Comparison of ENCODE assay signal across 8 cellular contexts in the genomic region with DNA sequence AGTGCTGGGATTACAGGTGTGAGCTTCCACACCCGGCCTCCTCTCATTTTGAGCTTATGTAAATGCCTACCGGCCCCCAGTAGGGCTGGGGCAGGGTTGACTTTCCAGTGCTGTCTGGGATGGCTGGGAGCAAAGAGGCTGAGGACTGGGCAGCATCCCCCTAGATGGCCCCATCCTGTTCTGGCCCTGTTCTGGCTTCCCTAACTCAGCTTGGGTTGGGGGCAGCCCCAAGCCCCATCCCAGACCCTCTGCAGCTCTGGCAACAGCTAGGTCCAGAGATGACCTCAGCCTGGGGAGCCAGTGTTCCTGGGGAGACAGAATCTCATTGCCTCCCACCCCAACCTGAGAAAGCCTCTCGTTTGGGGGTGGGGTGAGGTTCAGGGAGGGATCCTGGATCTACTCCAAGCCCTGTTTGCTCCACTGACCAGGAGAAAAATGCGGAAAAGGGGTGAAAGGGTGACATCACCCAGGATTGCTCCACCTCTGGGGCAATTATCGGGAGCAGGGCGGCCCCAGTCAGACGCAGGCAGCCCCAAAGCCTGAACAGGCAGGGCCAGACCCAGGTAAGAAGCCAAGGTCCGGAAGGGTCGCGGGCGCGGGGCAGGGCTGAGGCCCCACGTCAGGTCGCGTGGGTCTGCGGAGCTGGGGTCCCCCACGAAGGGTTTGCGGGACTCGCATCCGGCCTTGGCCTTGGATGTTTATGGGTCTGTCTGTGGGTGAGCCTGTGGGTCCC. TPM values are rescaled to one million over a fixed set of nuclear protein-coding genes. Genes with fewer than 3 reads are reported as not detected.
DNase-seq lines count a peak whose midpoint lies in the region; ATAC-seq and TF ChIP-seq lines count a peak whose summit lies in the region.

A gene with protein sequence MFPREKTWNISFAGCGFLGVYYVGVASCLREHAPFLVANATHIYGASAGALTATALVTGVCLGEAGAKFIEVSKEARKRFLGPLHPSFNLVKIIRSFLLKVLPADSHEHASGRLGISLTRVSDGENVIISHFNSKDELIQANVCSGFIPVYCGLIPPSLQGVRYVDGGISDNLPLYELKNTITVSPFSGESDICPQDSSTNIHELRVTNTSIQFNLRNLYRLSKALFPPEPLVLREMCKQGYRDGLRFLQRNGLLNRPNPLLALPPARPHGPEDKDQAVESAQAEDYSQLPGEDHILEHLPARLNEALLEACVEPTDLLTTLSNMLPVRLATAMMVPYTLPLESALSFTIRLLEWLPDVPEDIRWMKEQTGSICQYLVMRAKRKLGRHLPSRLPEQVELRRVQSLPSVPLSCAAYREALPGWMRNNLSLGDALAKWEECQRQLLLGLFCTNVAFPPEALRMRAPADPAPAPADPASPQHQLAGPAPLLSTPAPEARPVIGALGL (plus strand): TSS at position 519 of the 733 bp plus-strand sequence. CDS start 805 bp downstream, outside the sequence.

- H3K4me3 ChIP-seq in GM12875 (ENCODE audit: low read depth, low read length) (peak within 1 kb of the TSS; percentile 83), RWPE2 (ENCODE audit: severe bottlenecking) (peak within 1 kb of the TSS; percentile 80), esophagus muscularis mucosa (peak within 1 kb of the TSS; percentile 68 to 89 (median 74))

- peaks cover 4% of the 10 kb centered on the region for H3K36me3 ChIP-seq in RWPE2 (ENCODE audit: low read depth)
- peaks cover 11 to 42% (median 36%) of the 10 kb centered on the region in 4 donors for H3K36me3 ChIP-seq in esophagus muscularis mucosa

- peaks cover 4% of the 10 kb centered on the region for H3K36me3 Mint-ChIP-seq in nephron (ENCODE audit: low read depth)

- H3K9me3 Mint-ChIP-seq in nephron = no peaks in the 10 kb centered on the region

- peaks cover 4% of the 10 kb centered on the region for H3K4me1 Mint-ChIP-seq in nephron

- peaks cover 5% of the 10 kb centered on the region for H3K27me3 Mint-ChIP-seq in nephron (ENCODE audit: low read depth)

- H3K9me3 ChIP-seq in RWPE2 (ENCODE audit: severe bottlenecking) (no peaks in the 10 kb centered on the region), esophagus muscularis mucosa (no peaks in the 10 kb centered on the region)

- H3K27me3 ChIP-seq in RWPE2 (ENCODE audit: insufficient read depth, poor library complexity, severe bottlenecking) (no peaks in the 10 kb centered on the region), esophagus muscularis mucosa (peaks cover 0 to under 1% (median 0%) of the 10 kb centered on the region in 4 donors)

- TF ChIP-seq CTCF in GM12875 (IDR thresholded peaks at IDR 0.05; ENCODE audit: borderline replicate concordance, insufficient read depth, low read depth, low read length) = no peak
- no peak for TF ChIP-seq CTCF in RWPE2 (IDR thresholded peaks at IDR 0.05; ENCODE audit: poor library complexity, severe bottlenecking)
- TF ChIP-seq CTCF in esophagus muscularis mucosa (IDR thresholded peaks at IDR 0.05) = no peak
- no peak for TF ChIP-seq CTCF in nephron (IDR thresholded peaks at IDR 0.05; ENCODE audit: unreplicated experiment in 3 of 3)

- TF ChIP-seq EP300 in esophagus muscularis mucosa (IDR thresholded peaks at IDR 0.05) = no peak

- H3K27ac Mint-ChIP-seq in nephron = peak within 1 kb of the TSS in 1 of 3 experiments; percentile 67

- ATAC-seq in RWPE2 (ENCODE audit: low read depth) (peak; percentile 26), HG03439 (IDR thresholded peaks at IDR 0.05; ENCODE audit: unreplicated experiment) (no peak), HG03342 (IDR thresholded peaks at IDR 0.05; ENCODE audit: unreplicated experiment) (no peak), HG03354 (IDR thresholded peaks at IDR 0.05; ENCODE audit: poor library complexity, severe bottlenecking, unreplicated experiment) (no peak)

- TF ChIP-seq POLR2A in esophagus muscularis mucosa (IDR thresholded peaks at IDR 0.05; ENCODE audit: low read depth) = no peak

- intact Hi-C loops in esophagus muscularis mucosa (cut with DNase I) = no loop called here

- H3K4me1 ChIP-seq in RWPE2 (ENCODE audit: insufficient read depth, poor library complexity, severe bottlenecking) (peaks cover 15% of the 10 kb centered on the region), esophagus muscularis mucosa (peaks cover 33 to 39% (median 34%) of the 10 kb centered on the region in 4 donors)

- H3K27ac ChIP-seq in RWPE2 (ENCODE audit: poor library complexity, severe bottlenecking) (peak within 1 kb of the TSS; percentile 77), esophagus muscularis mucosa (replicated peaks in 1 of 4) (peak within 1 kb of the TSS; percentile 90 to 98 (median 92))

- peak within 1 kb of the TSS; percentile 80 to 89 (median 86) for H3K4me3 Mint-ChIP-seq in nephron

- DNase-seq in RWPE2 (ENCODE audit: low spot score) (no peak), esophagus muscularis mucosa (ENCODE audit: extremely low spot score) (no peak), GDM1 (lab: John Stamatoyannopoulos, UW) (no peak)

- 19% methylated on average over 16 of the region's 20 CpGs for WGBS in esophagus muscularis mucosa

RNA-seq across cellular contexts. Expression of the gene that starts here (rescaled TPM):
- total RNA-seq in esophagus muscularis mucosa = 100 to 1,000 TPM in 1 of 4 donors, 10 to 100 TPM in 3; 62.8 to 107 (median 77.6) TPM
